In genomic region chr19:40930799-40931198, GRCh38 we compare ENCODE assay signal across 1 cellular context. TPM values are rescaled to one million over a fixed set of nuclear protein-coding genes. Genes with fewer than 3 reads are reported as not detected.
"Had no signal": no experiment of that assay in that cellular context is flagged by ENCODE, and none has a peak within 500 bp of the region (broad histone marks: within the 10 kb centered on the region; RNA-seq: fewer than 3 reads in every experiment).

No MANE protein-coding gene starts in this region.

RNA-seq across cellular contexts. Expression of gene CYP2A7, which starts 48.8 kb away (rescaled TPM):
- total RNA-seq: GM12878 had no signal
- polyA plus RNA-seq: GM12878 had no signal
